ENCODE assay signal across 26 cellular contexts in the genomic region with DNA sequence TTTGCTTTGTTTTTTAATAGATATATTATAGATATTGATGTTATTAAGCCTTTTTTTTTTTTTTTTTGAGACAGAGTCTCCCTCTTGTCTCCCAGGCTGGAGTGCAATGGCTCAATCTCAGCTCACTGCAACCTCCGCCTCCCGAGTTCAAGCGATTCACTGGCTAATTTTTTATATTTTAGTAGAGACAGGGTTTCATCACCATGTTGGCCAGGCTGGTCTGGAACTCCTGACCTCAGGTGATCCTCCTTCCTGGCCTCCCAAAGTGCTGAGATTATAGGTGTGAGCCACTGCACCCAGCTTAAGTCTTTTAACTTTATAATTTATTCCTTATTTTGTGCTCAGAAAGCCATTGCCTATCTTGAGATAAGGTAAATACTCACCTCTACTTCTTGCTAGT. TPM values are rescaled to one million over a fixed set of nuclear protein-coding genes. Genes with fewer than 3 reads are reported as not detected.
A peak's percentile ranks its signal among the peaks of the same experiment; 100 is the strongest.
DNase-seq lines count a peak whose midpoint lies in the region; ATAC-seq, FAIRE-seq and TF ChIP-seq lines count a peak whose summit lies in the region.
"Had no signal": no experiment of that assay in that cellular context is flagged by ENCODE, and none has a peak within 500 bp of the region (broad histone marks: within the 10 kb centered on the region; RNA-seq: fewer than 3 reads in every experiment).

No MANE protein-coding gene starts in this region.

- H3K4me1 ChIP-seq in liver (ENCODE audit: control insufficient read depth in 4 of 4, insufficient read depth in 4 of 4, low read length in 3 of 4): peaks cover 1 to 18% (median 15%) of the 10 kb centered on the region in 4 donors
- H3K4me1 ChIP-seq in HepG2 (ENCODE audit: insufficient read depth, low read length): peaks cover 35% of the 10 kb centered on the region

- H3K36me3 Mint-ChIP-seq in memory B cell: no peaks in the 10 kb centered on the region
- H3K36me3 Mint-ChIP-seq: CD14-positive monocyte; CD4-positive, alpha-beta memory T cell; CD4-positive, CD25-positive, alpha-beta regulatory T cell; CD8-positive, alpha-beta memory T cell had no signal

- no peak overlapping the region for H3K4me3 Mint-ChIP-seq in memory B cell
- H3K4me3 Mint-ChIP-seq: CD14-positive monocyte; CD4-positive, alpha-beta memory T cell; CD4-positive, CD25-positive, alpha-beta regulatory T cell; CD8-positive, alpha-beta memory T cell had no signal

- H3K4me3 ChIP-seq in liver (ENCODE audit: low read depth in 1 of 3, low read length in 3 of 3) (no peak overlapping the region), HepG2 (replicated peaks in 1 of 3; ENCODE audit: insufficient read depth in 1 of 3, low read depth in 2 of 3, low read length in 3 of 3) (no peak overlapping the region)
- H3K4me3 ChIP-seq: BLaER1, GM12878 had no signal

- intact Hi-C loops in HepG2 (cut with micrococcal nuclease; ENCODE audit: unreplicated experiment): no loop called here

- BruUV-seq in HepG2 (replicated peaks; lab: Mats Ljungman, UMichigan): no TSS peak

- TF ChIP-seq POLR2A in HepG2 (IDR thresholded peaks at IDR 0.05; ENCODE audit: insufficient read depth in 1 of 2, low read depth in 2 of 2, low read length in 2 of 2): no peak

- in situ Hi-C loops in HepG2 (cut with HindIII; ENCODE audit: extremely low pct_ligation_motif_present, low pct_unique_long_range_greater_than_20kb): no loop called here

- H3K27me3 ChIP-seq in liver (ENCODE audit: control insufficient read depth in 4 of 4, insufficient read depth in 4 of 4, low read length in 3 of 4) (no peaks in the 10 kb centered on the region), HepG2 (ENCODE audit: control insufficient read depth in 1 of 2, insufficient read depth in 2 of 2, low read length in 2 of 2) (no peaks in the 10 kb centered on the region)
- H3K27me3 ChIP-seq: BLaER1 had no signal

- CTCF ChIA-PET in HepG2 (lab: Yijun Ruan, JAX; ENCODE audit: low intra/inter-chr PET ratio, low total read pairs): no interaction called here

- WGBS in liver: 33% methylated on average over 3 of the region's 3 CpGs
- WGBS in HepG2 (ENCODE audit: low lambda C conversion rate): 84% methylated on average over 3 of the region's 3 CpGs

- TF ChIP-seq RAD21 in liver (IDR thresholded peaks at IDR 0.05) (no peak), HepG2 (CRISPR knock-in tag; IDR thresholded peaks at IDR 0.05) (no peak)

- H3K27me3 Mint-ChIP-seq in memory B cell: peaks cover 1% of the 10 kb centered on the region

- H3K9me3 Mint-ChIP-seq in memory B cell: no peaks in the 10 kb centered on the region

- FAIRE-seq in HepG2 (lab: Jason Lieb, UNC): no peak
- FAIRE-seq: A204.1, GM12878, GM12892, GM18507 had no signal

- POLR2A ChIA-PET in HepG2 (lab: Yijun Ruan, JAX): interaction anchor here (2.5 kb wide), 1 partner anchor 24 kb away, joined by 29 read pairs; a partner anchor contains a TSS

- H3K9me3 ChIP-seq in liver (ENCODE audit: control insufficient read depth in 4 of 4, low read length in 3 of 4) (no peaks in the 10 kb centered on the region), HepG2 (ENCODE audit: low read length) (no peaks in the 10 kb centered on the region)
- H3K9me3 ChIP-seq: BLaER1 had no signal

- no peaks in the 10 kb centered on the region for H4K20me1 ChIP-seq in HepG2 (ENCODE audit: insufficient read depth, low read length)

- ATAC-seq in HepG2 (no peak), left lobe of liver (peak; percentile 72), memory B cell (ENCODE audit: low read depth) (no peak), GM21367 (IDR thresholded peaks at IDR 0.05; ENCODE audit: unreplicated experiment) (no peak)
- ATAC-seq: GM12878 had no signal

- H3K27ac ChIP-seq in liver (ENCODE audit: low read depth in 1 of 2, low read length in 2 of 2) (no peak overlapping the region), HepG2 (ENCODE audit: extremely low read length, insufficient read depth, low read length) (no peak overlapping the region)
- H3K27ac ChIP-seq: BLaER1 had no signal

- DNase-seq in HepG2 (ENCODE audit: low spot score) (no peak), left lobe of liver (ENCODE audit: low spot score) (no peak), memory B cell (ENCODE audit: low spot score in 2 of 2) (no peak)
- no peak for DNase-seq in stimulated activated CD4-positive, alpha-beta T cell treated with anti-CD3 and anti-CD28 coated beads, Interleukin-12 subunit alpha, Interleukin-12 subunit beta, amount 100 ng/mL, for 4 hours
- DNase-seq: 8988T; ACHN; C1 segment of cervical spinal cord; CD4-positive, alpha-beta memory T cell; CD4-positive, CD25-positive, alpha-beta regulatory T cell; CD8-positive, alpha-beta memory T cell; COR-L47; DMS 273 treated with DMSO at 0.1 percent for 48 hours; DMS153; DMS53; DMS79; DND-41; EL; GDM1 had no signal

- no peak overlapping the region for H2AFZ ChIP-seq in HepG2 (ENCODE audit: low read length)

- peak overlapping the region; percentile 85 for H3K27ac Mint-ChIP-seq in memory B cell
- H3K27ac Mint-ChIP-seq: CD14-positive monocyte; CD4-positive, alpha-beta memory T cell; CD4-positive, CD25-positive, alpha-beta regulatory T cell; CD8-positive, alpha-beta memory T cell had no signal

- H3K79me2 ChIP-seq in HepG2 (ENCODE audit: insufficient read depth, low read length): no peaks in the 10 kb centered on the region

- no peak for TF ChIP-seq EP300 in HepG2 (IDR thresholded peaks at IDR 0.05; ENCODE audit: low read depth in 2 of 2, low read length in 2 of 2)
- TF ChIP-seq EP300 in HepG2 (CRISPR knock-in tag; IDR thresholded peaks at IDR 0.05; ENCODE audit: borderline replicate concordance): no peak

- H3K4me2 ChIP-seq in HepG2 (ENCODE audit: low read depth, low read length): no peak overlapping the region

- H3K4me1 Mint-ChIP-seq in memory B cell: peaks cover 20% of the 10 kb centered on the region
- H3K4me1 Mint-ChIP-seq: CD4-positive, alpha-beta memory T cell had no signal

- H3K36me3 ChIP-seq in liver (ENCODE audit: control insufficient read depth in 4 of 4, insufficient read depth in 3 of 4, low read depth in 1 of 4, low read length in 3 of 4): no peaks in the 10 kb centered on the region
- H3K36me3 ChIP-seq in HepG2 (replicated peaks in 1 of 2; ENCODE audit: control insufficient read depth in 1 of 2, insufficient read depth in 2 of 2, low read length in 2 of 2): no peaks in the 10 kb centered on the region
- H3K36me3 ChIP-seq: BLaER1 had no signal

- H3K9ac ChIP-seq in liver (ENCODE audit: low read depth in 1 of 2, low read length in 2 of 2) (no peak overlapping the region), HepG2 (ENCODE audit: insufficient read depth, low read depth, low read length) (no peak overlapping the region)
- H3K9ac ChIP-seq: BLaER1 had no signal

- TF ChIP-seq CTCF in liver (IDR thresholded peaks at IDR 0.05; ENCODE audit: low read depth, low read length, missing input control) (no peak), HepG2 (CRISPR knock-in tag; IDR thresholded peaks at IDR 0.05) (no peak)

TF ChIP-seq in liver, 16 proteins besides CTCF, POLR2A, EP300 and RAD21 (continues in another document):
- TF ChIP-seq FOXA1 (IDR thresholded peaks at IDR 0.05): no peak
- no peak for TF ChIP-seq NR2F2 (IDR thresholded peaks at IDR 0.05)
- peak; percentile 22 for TF ChIP-seq SP1 (IDR thresholded peaks at IDR 0.05)
- TF ChIP-seq HNF4A (conservative IDR thresholded peaks at IDR 0.05): peak; percentile 25 to 34
- TF ChIP-seq RXRA (IDR thresholded peaks at IDR 0.05): peak; percentile 37 to 72

TF ChIP-seq in HepG2, 621 proteins besides CTCF, POLR2A, EP300 and RAD21:
- TF ChIP-seq AGO1 (IDR thresholded peaks at IDR 0.05; ENCODE audit: low read depth, low read length, poor library complexity, severe bottlenecking) (no peak), HNF4G (IDR thresholded peaks at IDR 0.05; ENCODE audit: borderline replicate concordance, low read depth, low read length) (no peak), HNF4G (CRISPR knock-in tag; IDR thresholded peaks at IDR 0.05; ENCODE audit: borderline replicate concordance, low read depth) (no peak), GATAD2A (CRISPR knock-in tag; IDR thresholded peaks at IDR 0.05) (no peak), TOPORS (CRISPR knock-in tag; IDR thresholded peaks at IDR 0.05) (no peak), KDM1A (CRISPR knock-in tag; IDR thresholded peaks at IDR 0.05) (no peak)

RNA-seq across cellular contexts. Expression of a gene that starts 24.2 kb away (rescaled TPM):
- total RNA-seq in liver: 100 to 1,000 TPM in 1 of 2 donors, 10 to 100 TPM in 1; 66.4 to 101 TPM
- polyA plus RNA-seq in liver: 10 to 100 TPM; 13.6 to 56.8 TPM
- 133 and 159 TPM in 2 replicates for total RNA-seq in HepG2 (2016; rRNA removed; fragmentation: Illumina TruSeq; extraction: Trizol)
- 59.7 and 60.0 TPM in 2 replicates for total RNA-seq in HepG2 (2016; cell fraction: cytosol; rRNA removed; fragmentation: Illumina TruSeq; extraction: Trizol; ENCODE audit: low read depth)
- total RNA-seq in HepG2 (2016; cell fraction: insoluble cytoplasmic fraction; rRNA removed; fragmentation: Illumina TruSeq; extraction: Trizol): 128 and 156 TPM in 2 replicates
- total RNA-seq in HepG2 (2016; cell fraction: membrane; rRNA removed; fragmentation: Illumina TruSeq; extraction: Trizol): 120 and 126 TPM in 2 replicates
- total RNA-seq in HepG2 (2016; cell fraction: nucleus; rRNA removed; fragmentation: Illumina TruSeq; extraction: Trizol): 62.9 and 65.9 TPM in 2 replicates
- polyA plus RNA-seq in HepG2 (2011; rRNA removed): 156 and 162 TPM in 2 replicates
- 93.8 and 114 TPM in 2 replicates for polyA plus RNA-seq in HepG2 (2011; cell fraction: cytosol; rRNA removed)
- 25.3 and 25.6 TPM in 2 replicates for polyA plus RNA-seq in HepG2 (2011; cell fraction: nucleus; rRNA removed)
- polyA plus RNA-seq in HepG2 (2012): 90.7 and 110 TPM in 2 replicates
- 26.3 and 31.4 TPM in 2 replicates for polyA plus RNA-seq in HepG2 (2016; cell fraction: cytosol; fragmentation: Illumina TruSeq; extraction: Trizol; ENCODE audit: low read depth)
- polyA plus RNA-seq in HepG2 (2016; cell fraction: insoluble cytoplasmic fraction; fragmentation: Illumina TruSeq; extraction: Trizol; ENCODE audit: low read depth): 185 and 198 TPM in 2 replicates
- 79.8 and 80.6 TPM in 2 replicates for polyA plus RNA-seq in HepG2 (2016; cell fraction: membrane; fragmentation: Illumina TruSeq; extraction: Trizol; ENCODE audit: low read depth)
- 67.0 and 71.9 TPM in 2 replicates for polyA plus RNA-seq in HepG2 (2016; cell fraction: nucleus; fragmentation: Illumina TruSeq; extraction: Trizol; ENCODE audit: insufficient read depth, low read depth)
- polyA minus RNA-seq in HepG2 (2011; rRNA and poly(A)+ RNA removed; ENCODE audit: low replicate concordance): 270 and 278 TPM in 2 replicates
- polyA minus RNA-seq in HepG2 (2011; cell fraction: cytosol; rRNA and poly(A)+ RNA removed): 139 and 149 TPM in 2 replicates
- polyA minus RNA-seq in HepG2 (2011; cell fraction: nucleus; rRNA and poly(A)+ RNA removed): 85.5 and 87.8 TPM in 2 replicates
- 98.7 TPM for total RNA-seq in left lobe of liver
